ENCODE assay signal across 8 cellular contexts in genomic region chr14:73173092-73173735, GRCh38. TPM values are rescaled to one million over a fixed set of nuclear protein-coding genes. Genes with fewer than 3 reads are reported as not detected.
A peak's percentile ranks its signal among the peaks of the same experiment; 100 is the strongest.
DNase-seq lines count a peak whose midpoint lies in the region; ATAC-seq, FAIRE-seq and TF ChIP-seq lines count a peak whose summit lies in the region.

No MANE protein-coding gene starts in this region.

- no peaks in the 10 kb centered on the region for H3K9me3 ChIP-seq in HEK293 (ENCODE audit: control insufficient read depth, insufficient read depth, low read depth, low read length)
- no peaks in the 10 kb centered on the region for H3K9me3 ChIP-seq in RWPE2 (ENCODE audit: severe bottlenecking)
- H3K9me3 ChIP-seq in small intestine (ENCODE audit: control insufficient read depth, low read depth) = no peaks in the 10 kb centered on the region

- peak; percentile 21 for DNase-seq in Caki2 (ENCODE audit: low read depth)
- no peak for DNase-seq in RWPE2 (ENCODE audit: low spot score)
- peak; percentile 75 for DNase-seq in fibroblast of the aortic adventitia (ENCODE audit: low read depth)
- peak; percentile 23 for DNase-seq in small intestine
- no peak for DNase-seq in UCSD-AML1 (lab: John Stamatoyannopoulos, UW; ENCODE audit: unreplicated experiment)
- no peak for DNase-seq in lower leg skin (ENCODE audit: low spot score in 2 of 2)

- intact Hi-C loops in lower leg skin (cut with DNase I; ENCODE audit: low total_unique reads) = no loop called here

- peaks cover 29 to 73% of the 10 kb centered on the region in 2 experiments for H3K36me3 ChIP-seq in HEK293 (ENCODE audit: control insufficient read depth in 2 of 2, insufficient read depth in 1 of 2, low read length in 2 of 2)
- peaks cover 82% of the 10 kb centered on the region for H3K36me3 ChIP-seq in RWPE2 (ENCODE audit: low read depth)
- H3K36me3 ChIP-seq in small intestine (ENCODE audit: control insufficient read depth in 2 of 2, insufficient read depth in 2 of 2, low read length in 2 of 2) = peaks cover 17 to 42% of the 10 kb centered on the region in 2 donors

- ATAC-seq in RWPE2 (ENCODE audit: low read depth) (peak; percentile 41; the same call in 1 of the 3 replicates), GM19455 (IDR thresholded peaks at IDR 0.05; ENCODE audit: unreplicated experiment) (no peak)

- TF ChIP-seq POLR2A in lower leg skin (IDR thresholded peaks at IDR 0.05) = no peak

- FAIRE-seq in small intestine (lab: Jason Lieb, UNC) = no peak

- no peak overlapping the region for H3K27ac ChIP-seq in HEK293 (ENCODE audit: extremely low read depth, low read depth, low read length)
- no peak overlapping the region for H3K27ac ChIP-seq in RWPE2 (ENCODE audit: poor library complexity, severe bottlenecking)
- no peak overlapping the region for H3K27ac ChIP-seq in small intestine (ENCODE audit: low read depth in 1 of 2, low read length in 1 of 2)

- TF ChIP-seq CTCF in HEK293 (tag by site-specific recombination; IDR thresholded peaks at IDR 0.05) = no peak
- TF ChIP-seq CTCF in RWPE2 (IDR thresholded peaks at IDR 0.05; ENCODE audit: poor library complexity, severe bottlenecking) = peak; percentile 89
- TF ChIP-seq CTCF in fibroblast of the aortic adventitia (IDR thresholded peaks at IDR 0.05; ENCODE audit: insufficient read depth, low read length) = peak; percentile 55
- no peak for TF ChIP-seq CTCF in lower leg skin (IDR thresholded peaks at IDR 0.05)

- H3K4me1 ChIP-seq in HEK293 (ENCODE audit: control insufficient read depth, insufficient read depth, low read length) (no peaks in the 10 kb centered on the region), RWPE2 (ENCODE audit: insufficient read depth, poor library complexity, severe bottlenecking) (no peaks in the 10 kb centered on the region), small intestine (ENCODE audit: control insufficient read depth in 2 of 2, insufficient read depth in 1 of 2, low read depth in 1 of 2, low read length in 1 of 2) (no peaks in the 10 kb centered on the region)

- in situ Hi-C loops in Caki2 (cut with HindIII; ENCODE audit: low pct_unique_long_range_greater_than_20kb, low sequenced_read_pairs) = no loop called here

- 61 to 66% (median 65%) methylated on average over 3 of the region's 3 CpGs for WGBS in small intestine, 3 donors
- WGBS in lower leg skin, 2 donors = 51 to 52% methylated on average over 3 of the region's 3 CpGs

- POLR2A ChIA-PET in HEK293 (lab: Yijun Ruan, JAX) = no interaction called here

- H3K27me3 ChIP-seq in RWPE2 (ENCODE audit: insufficient read depth, poor library complexity, severe bottlenecking) = no peaks in the 10 kb centered on the region
- no peaks in the 10 kb centered on the region for H3K27me3 ChIP-seq in small intestine (ENCODE audit: control insufficient read depth in 2 of 2, insufficient read depth in 2 of 2, low read length in 2 of 2)

- no peak overlapping the region for H3K4me3 ChIP-seq in HEK293 (ENCODE audit: low read depth, low read length)
- H3K4me3 ChIP-seq in RWPE2 (ENCODE audit: severe bottlenecking) = no peak overlapping the region
- H3K4me3 ChIP-seq in fibroblast of the aortic adventitia (ENCODE audit: low read depth, low read length) = no peak overlapping the region
- no peak overlapping the region for H3K4me3 ChIP-seq in small intestine (ENCODE audit: low read depth in 1 of 2, low read length in 2 of 2)
- no peak overlapping the region for H3K4me3 ChIP-seq in lower leg skin (ENCODE audit: low read depth, poor library complexity, severe bottlenecking)

- CTCF ChIA-PET in HEK293 (lab: Yijun Ruan, JAX) = interaction anchor here (0.6 to 2.2 kb wide), 15 partner anchors 9 to 452 kb away, joined by 3 to 31 read pairs (median 4); partner anchors contain the start of gene NUMB

TF ChIP-seq in HEK293, 187 proteins besides CTCF, POLR2A, EP300 and RAD21:
- TF ChIP-seq HIC1 (tag by site-specific recombination; IDR thresholded peaks at IDR 0.05) = no peak
- TF ChIP-seq ZNF623 (tag by site-specific recombination; IDR thresholded peaks at IDR 0.05) = no peak
- TF ChIP-seq ZNF654 (tag by site-specific recombination; IDR thresholded peaks at IDR 0.05; ENCODE audit: low read depth) = peak; percentile 66

RNA-seq across cellular contexts. Expression of gene PSEN1, which starts 36.9 kb away (rescaled TPM):
- total RNA-seq in Caki2 (2014; rRNA removed; shearing (Covaris generic); ENCODE audit: low replicate concordance) = 29.1 and 38.8 TPM in 2 replicates
- 36.6 and 55.0 TPM in 2 replicates for total RNA-seq in fibroblast of the aortic adventitia (ENCODE audit: low replicate concordance)
- 10 to 100 TPM; 24.4 to 38.5 (median 32.4) TPM for polyA plus RNA-seq in small intestine
- 10 to 100 TPM; 61.4 to 91.9 (median 63.3) TPM for total RNA-seq in lower leg skin

Comparison
In these comparisons a context has a peak if more than half of its experiments do, and no peak if none do; other contexts are left out.
1. DNase-seq: peak in Caki2 (single experiment), fibroblast of the aortic adventitia (single experiment) and small intestine (single experiment); none in RWPE2 (single experiment), UCSD-AML1 (single experiment) and lower leg skin (0 of 2).
2. CTCF ChIP-seq: peak in RWPE2 (single experiment) and fibroblast of the aortic adventitia (single experiment); none in HEK293 (single experiment) and lower leg skin (0 of 3).